6 cellular contexts compared by ENCODE assay signal in the genomic region with DNA sequence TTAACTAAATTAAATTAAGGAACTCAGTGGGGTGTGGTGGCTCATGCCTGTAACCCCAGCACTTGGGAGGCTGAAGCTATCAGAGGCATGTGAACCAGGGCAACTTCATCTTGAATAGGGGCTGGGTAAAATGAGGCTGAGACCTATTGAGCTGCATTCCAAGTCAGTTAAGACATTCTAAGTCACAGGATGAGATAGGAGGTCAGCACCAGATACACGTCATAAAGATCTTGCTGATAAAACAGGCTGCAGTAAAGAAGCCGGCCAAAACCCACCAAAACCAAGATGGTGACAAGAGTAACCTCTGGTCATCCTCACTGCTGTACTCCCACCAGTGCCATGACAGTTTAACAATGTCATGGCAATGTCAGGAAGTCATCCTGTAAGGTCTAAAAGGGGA. TPM values are rescaled to one million over a fixed set of nuclear protein-coding genes. Genes with fewer than 3 reads are reported as not detected.
"Had no signal": no experiment of that assay in that cellular context is flagged by ENCODE, and none has a peak within 500 bp of the region (broad histone marks: within the 10 kb centered on the region; RNA-seq: fewer than 3 reads in every experiment).

No MANE protein-coding gene starts in this region.

RNA-seq across cellular contexts. Expression of a gene that starts 6.2 kb away (rescaled TPM):
- total RNA-seq: HepG2, HT1080, IMR-90, NCI-H460, PC-9, SJCRH30 had no signal
